Comparison of ENCODE assay signal across 17 cellular contexts in genomic region chr22:47371263-47372090, GRCh38.
"Had no signal": no experiment of that assay in that cellular context is flagged by ENCODE, and none has a peak within 500 bp of the region (broad histone marks: within the 10 kb centered on the region; RNA-seq: fewer than 3 reads in every experiment).

No MANE protein-coding gene starts in this region.

- H3K27me3 ChIP-seq: cardiac muscle cell, tibial nerve had no signal

- DNase-seq: activated CD4-positive, alpha-beta T cell treated with anti-CD3 and anti-CD28 coated beads, Interleukin-2, amount 10 ng/mL, durations not matched to agents 24 days and 14 days; activated CD4-positive, CD25-positive, alpha-beta regulatory T cell; activated CD8-positive, alpha-beta T cell treated with anti-CD3 and anti-CD28 coated beads, Interleukin-2, amount 10 ng/mL, durations not matched to agents 7 days and 5 days; activated T-cell treated with anti-CD3 and anti-CD28 coated beads for 4 hours; esophagus squamous epithelium; foreskin fibroblast; hypothalamus; left ventricle myocardium superior; mesendoderm; nucleus accumbens; psoas muscle; stimulated activated CD4-positive, alpha-beta T cell treated with anti-CD3 and anti-CD28 coated beads, Interleukin-2, amount 100 ng/mL, for 48 hours; stimulated activated naive B cell treated with anti-CD40 and anti-IgM and Interleukin-4, amounts not matched to agents 10 μg/mL and 1 μg/mL and 100 μg/mL, for 72 hours; SW 1271 had no signal

- H3K4me3 ChIP-seq: cardiac muscle cell, coronary artery, esophagus squamous epithelium, psoas muscle, tibial nerve had no signal

- ATAC-seq: activated CD8-positive, alpha-beta T cell treated with anti-CD3 and anti-CD28 coated beads, Interleukin-2, amount 10 ng/mL, durations not matched to agents 7 days and 5 days; left ventricle myocardium superior; psoas muscle; stimulated activated naive B cell treated with anti-CD40 and anti-IgM and Interleukin-4, amounts not matched to agents 10 μg/mL and 1 μg/mL and 100 μg/mL, for 72 hours had no signal

- H3K27ac ChIP-seq: cardiac muscle cell, coronary artery, esophagus squamous epithelium, psoas muscle, tibial nerve had no signal

- H3K36me3 ChIP-seq: cardiac muscle cell, esophagus squamous epithelium, tibial nerve had no signal

- H3K4me1 ChIP-seq: psoas muscle, tibial nerve had no signal

- H3K9me3 ChIP-seq: esophagus squamous epithelium, psoas muscle, tibial nerve had no signal
